ENCODE assay signal across 8 cellular contexts in the genomic region with DNA sequence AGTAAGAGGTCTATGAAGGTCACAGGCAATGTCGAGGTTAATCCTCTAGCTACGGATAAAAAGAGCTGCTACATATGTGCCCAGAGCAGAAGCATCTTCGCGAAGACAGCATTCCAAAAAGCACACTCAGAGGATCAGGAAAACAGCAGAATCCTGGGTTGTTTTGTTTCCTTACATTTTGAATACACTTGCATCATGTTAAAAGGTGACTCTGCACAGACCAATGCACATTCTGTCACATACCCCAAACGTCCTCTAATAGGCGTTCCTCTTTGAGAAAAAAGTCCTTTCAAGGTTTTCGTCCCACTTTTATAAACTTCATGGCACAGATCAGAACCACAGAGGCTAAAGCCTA. TPM values are rescaled to one million over a fixed set of nuclear protein-coding genes. Genes with fewer than 3 reads are reported as not detected.
DNase-seq lines count a peak whose midpoint lies in the region; ATAC-seq and TF ChIP-seq lines count a peak whose summit lies in the region.

No MANE protein-coding gene starts in this region.

- peak overlapping the region; percentile 40 for H3K4me3 ChIP-seq in adipocyte (ENCODE audit: low read length)
- no peak overlapping the region for H3K4me3 ChIP-seq in psoas muscle
- H3K4me3 ChIP-seq in MG63: no peak overlapping the region

- peaks cover 4% of the 10 kb centered on the region for H3K36me3 ChIP-seq in adipocyte (ENCODE audit: control insufficient read depth, insufficient read depth, low read length, severe bottlenecking)
- H3K36me3 ChIP-seq in psoas muscle (ENCODE audit: insufficient read depth in 1 of 2, low read depth in 1 of 2): no peaks in the 10 kb centered on the region
- H3K36me3 ChIP-seq in MG63: peaks cover 1% of the 10 kb centered on the region

- H3K27me3 ChIP-seq in adipocyte (replicated peaks; ENCODE audit: control insufficient read depth, insufficient read depth, low read length) (no peaks in the 10 kb centered on the region), foreskin keratinocyte (no peaks in the 10 kb centered on the region), psoas muscle (ENCODE audit: insufficient read depth in 3 of 3, low read length in 2 of 3) (no peaks in the 10 kb centered on the region), MG63 (no peaks in the 10 kb centered on the region)

- TF ChIP-seq CTCF in foreskin keratinocyte (conservative IDR thresholded peaks at IDR 0.05): no peak
- no peak for TF ChIP-seq CTCF in psoas muscle (IDR thresholded peaks at IDR 0.05)

- H3K9me3 ChIP-seq in adipocyte (ENCODE audit: control insufficient read depth, low read length): no peaks in the 10 kb centered on the region
- no peaks in the 10 kb centered on the region for H3K9me3 ChIP-seq in psoas muscle
- no peaks in the 10 kb centered on the region for H3K9me3 ChIP-seq in MG63

- ATAC-seq in foreskin keratinocyte: peak; percentile 30
- peak in 1 of 4 donors; percentile 40 for ATAC-seq in psoas muscle
- no peak for ATAC-seq in GM21786 (IDR thresholded peaks at IDR 0.05; ENCODE audit: unreplicated experiment)

- WGBS in psoas muscle, 3 donors: 17 to 27% (median 25%) methylated on average over 7 of the region's 7 CpGs

- H3K4me1 ChIP-seq in adipocyte (ENCODE audit: control insufficient read depth, insufficient read depth, low read length) (peaks cover 62% of the 10 kb centered on the region), foreskin keratinocyte (peaks cover 22% of the 10 kb centered on the region), psoas muscle (peaks cover 75% of the 10 kb centered on the region)

- intact Hi-C loops in psoas muscle (cut with DNase I): no loop called here

- H3K27ac ChIP-seq in foreskin keratinocyte (no peak overlapping the region), psoas muscle (peak overlapping the region; percentile 81)

- peak overlapping the region; percentile 71 for H3K9ac ChIP-seq in adipocyte (ENCODE audit: low read length)

- DNase-seq in EH (ENCODE audit: low read depth) (peak; percentile 79), adipocyte (ENCODE audit: low read depth) (peak; percentile 54), foreskin keratinocyte (peak in 1 of 2 donors; percentile 37), psoas muscle (no peak), cortex of kidney (lab: John Stamatoyannopoulos, UW) (no peak), MG63 (no peak)
- DNase-seq in stimulated activated CD4-positive, alpha-beta T cell treated with anti-CD3 and anti-CD28 coated beads, Interleukin-4, amount 100 ng/mL, for 4 hours: no peak

RNA-seq across cellular contexts. Expression of gene VGLL4, which starts 52.7 kb away (rescaled TPM):
- total RNA-seq in foreskin keratinocyte (28.3 and 30.2 TPM in 2 replicates), psoas muscle (10 to 100 TPM; 11.2 to 14.8 (median 12.7) TPM)
- polyA plus RNA-seq in foreskin keratinocyte (13.6 and 14.8 TPM in 2 replicates), psoas muscle (10 to 100 TPM in 1 of 3 donors, 1 to 10 TPM in 2; 8.0 to 14.5 (median 8.3) TPM)
- total RNA-seq in MG63 (2014; rRNA removed; shearing (Covaris generic); ENCODE audit: low replicate concordance): 21.1 and 42.2 TPM in 2 replicates

Comparison
In these comparisons a context has a peak if more than half of its experiments do, and no peak if none do; other contexts are left out.
1. DNase-seq: peak in EH (single experiment) and adipocyte (single experiment); none in psoas muscle (0 of 2), stimulated activated CD4-positive, alpha-beta T cell treated with anti-CD3 and anti-CD28 coated beads, Interleukin-4, amount 100 ng/mL, for 4 hours (0 of 2), cortex of kidney (single experiment) and MG63 (single experiment).